ENCODE assay signal across 16 cellular contexts in the genomic region with DNA sequence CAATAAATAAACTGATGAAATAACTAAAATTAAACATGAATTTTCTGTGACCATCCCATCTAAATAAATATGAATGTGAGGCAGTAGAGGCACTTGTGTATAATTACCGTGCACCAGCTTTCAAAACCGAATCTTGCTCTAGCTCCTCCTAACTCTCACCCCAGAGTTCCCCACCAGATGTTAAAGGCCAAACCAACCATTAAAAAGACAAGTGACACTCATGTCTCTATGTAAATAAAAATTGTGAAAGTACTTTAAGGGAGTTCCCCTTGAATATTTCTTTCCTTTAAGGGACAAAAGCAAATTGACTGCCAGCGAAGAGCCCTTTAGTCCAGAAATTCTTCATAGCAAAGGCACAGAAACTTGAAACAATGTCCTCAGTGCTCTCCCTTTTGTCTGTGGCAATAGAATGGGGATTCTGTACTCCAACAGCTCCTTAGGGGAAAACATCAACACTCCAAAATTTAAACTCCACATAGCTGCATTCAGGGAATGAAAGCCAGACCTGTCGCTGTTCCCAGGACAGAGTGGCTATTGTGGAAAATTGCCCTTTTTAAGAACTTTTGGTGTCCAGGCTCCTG.
DNase-seq lines count a peak whose midpoint lies in the region; ATAC-seq, FAIRE-seq and TF ChIP-seq lines count a peak whose summit lies in the region.
"Had no signal": no experiment of that assay in that cellular context is flagged by ENCODE, and none has a peak within 500 bp of the region (broad histone marks: within the 10 kb centered on the region; RNA-seq: fewer than 3 reads in every experiment).

No MANE protein-coding gene starts in this region.

- H3K9me3 ChIP-seq in CD4-positive, alpha-beta T cell (ENCODE audit: control insufficient read depth, low read length), result no peaks in the 10 kb centered on the region

- DNase-seq in GM12892 (ENCODE audit: insufficient read length), result peak; percentile 3
- DNase-seq in activated CD4-positive, alpha-beta T cell treated with anti-CD3 and anti-CD28 coated beads, Interleukin-2, amount 50 U/mL, for 1 hour, result no peak
- no peak for DNase-seq in CD4-positive, alpha-beta T cell
- no peak for DNase-seq in activated CD8-positive, alpha-beta T cell treated with anti-CD3 and anti-CD28 coated beads for 36 hours
- DNase-seq in NCI-H1694 treated with DMSO at 0.1 percent for 48 hours (lab: John Stamatoyannopoulos, UW), result no peak
- DNase-seq: activated CD4-positive, alpha-beta T cell treated with anti-CD3 and anti-CD28 coated beads for 48 hours; activated naive CD4-positive, alpha-beta T cell treated with anti-CD3 and anti-CD28 coated beads for 36 hours; cerebellar nuclear complex; GF-D8; HCEC 1CT; Karpas-422; stimulated activated CD4-positive, alpha-beta T cell treated with anti-CD3 and anti-CD28 coated beads, Interleukin-12 subunit alpha, Interleukin-12 subunit beta, amount 100 ng/mL, for 4 hours had no signal

- H3K4me1 Mint-ChIP-seq in CD4-positive, alpha-beta T cell (ENCODE audit: low read depth), result no peaks in the 10 kb centered on the region
- no peaks in the 10 kb centered on the region for H3K4me1 Mint-ChIP-seq in activated CD8-positive, alpha-beta T cell treated with anti-CD3 and anti-CD28 coated beads for 36 hours (ENCODE audit: low read depth)

- CTCF ChIA-PET in CD4-positive, alpha-beta T cell (lab: Charles Lee), result no interaction called here
- CTCF ChIA-PET in activated CD8-positive, alpha-beta T cell treated with anti-CD3 and anti-CD28 coated beads for 36 hours (lab: Charles Lee), result no interaction called here

- H3K27ac ChIP-seq in CD4-positive, alpha-beta T cell (ENCODE audit: low read depth, low read length), result no peak overlapping the region

- POLR2A ChIA-PET in CD4-positive, alpha-beta T cell (lab: Charles Lee), result no interaction called here
- POLR2A ChIA-PET in activated CD8-positive, alpha-beta T cell treated with anti-CD3 and anti-CD28 coated beads for 36 hours (lab: Charles Lee), result no interaction called here

- peaks cover 5% of the 10 kb centered on the region for H3K27me3 Mint-ChIP-seq in CD4-positive, alpha-beta T cell
- peaks cover 7% of the 10 kb centered on the region for H3K27me3 Mint-ChIP-seq in activated CD8-positive, alpha-beta T cell treated with anti-CD3 and anti-CD28 coated beads for 36 hours

- no peaks in the 10 kb centered on the region for H3K9me3 Mint-ChIP-seq in CD4-positive, alpha-beta T cell
- H3K9me3 Mint-ChIP-seq in activated CD8-positive, alpha-beta T cell treated with anti-CD3 and anti-CD28 coated beads for 36 hours, result no peaks in the 10 kb centered on the region
- H3K9me3 Mint-ChIP-seq: activated naive CD4-positive, alpha-beta T cell treated with anti-CD3 and anti-CD28 coated beads for 36 hours had no signal

- FAIRE-seq in GM12892 (lab: Jason Lieb, UNC), result no peak
- FAIRE-seq: keratinocyte had no signal

- intact Hi-C loops in CD4-positive, alpha-beta T cell (cut with DNase I, micrococcal nuclease), result no loop called here
- intact Hi-C loops in activated CD8-positive, alpha-beta T cell treated with anti-CD3 and anti-CD28 coated beads for 36 hours (cut with micrococcal nuclease), result no loop called here

- H3K27me3 ChIP-seq in CD4-positive, alpha-beta T cell (ENCODE audit: control insufficient read depth, insufficient read depth, low read length), result no peaks in the 10 kb centered on the region

- no peak overlapping the region for H3K27ac Mint-ChIP-seq in CD4-positive, alpha-beta T cell
- H3K27ac Mint-ChIP-seq in activated CD8-positive, alpha-beta T cell treated with anti-CD3 and anti-CD28 coated beads for 36 hours, result no peak overlapping the region
- H3K27ac Mint-ChIP-seq: activated naive CD4-positive, alpha-beta T cell treated with anti-CD3 and anti-CD28 coated beads for 36 hours had no signal

- TF ChIP-seq CTCF in CD4-positive, alpha-beta T cell (IDR thresholded peaks at IDR 0.05), result no peak
- no peak for TF ChIP-seq CTCF in activated CD8-positive, alpha-beta T cell treated with anti-CD3 and anti-CD28 coated beads for 36 hours (IDR thresholded peaks at IDR 0.05)

- H3K36me3 Mint-ChIP-seq in CD4-positive, alpha-beta T cell (ENCODE audit: low read depth), result no peaks in the 10 kb centered on the region
- H3K36me3 Mint-ChIP-seq in activated CD8-positive, alpha-beta T cell treated with anti-CD3 and anti-CD28 coated beads for 36 hours (ENCODE audit: low read depth), result no peaks in the 10 kb centered on the region

- peak; percentile 62 for ATAC-seq in GM19455 (IDR thresholded peaks at IDR 0.05; ENCODE audit: unreplicated experiment)
- peak; percentile 83 for ATAC-seq in HG02852 (IDR thresholded peaks at IDR 0.05; ENCODE audit: unreplicated experiment)
- peak; percentile 99 for ATAC-seq in HG03558 (IDR thresholded peaks at IDR 0.05; ENCODE audit: extremely low read depth, unreplicated experiment)
- ATAC-seq in CD4-positive, alpha-beta T cell (ENCODE audit: poor library complexity), result no peak
- ATAC-seq in activated CD8-positive, alpha-beta T cell treated with anti-CD3 and anti-CD28 coated beads for 36 hours, result no peak

- H3K4me3 Mint-ChIP-seq in CD4-positive, alpha-beta T cell, result no peak overlapping the region
- H3K4me3 Mint-ChIP-seq in activated CD8-positive, alpha-beta T cell treated with anti-CD3 and anti-CD28 coated beads for 36 hours, result no peak overlapping the region
- H3K4me3 Mint-ChIP-seq: activated naive CD4-positive, alpha-beta T cell treated with anti-CD3 and anti-CD28 coated beads for 36 hours had no signal

- TF ChIP-seq POLR2A in GM12892 (IDR thresholded peaks at IDR 0.05; ENCODE audit: low read depth, low read length), result no peak

Comparison
In these comparisons a context has a peak if more than half of its experiments do, and no peak if none do; other contexts are left out.
1. ATAC-seq: peak in GM19455 (single experiment), HG02852 (single experiment) and HG03558 (single experiment); none in CD4-positive, alpha-beta T cell (single experiment) and activated CD8-positive, alpha-beta T cell treated with anti-CD3 and anti-CD28 coated beads for 36 hours (single experiment).